15 cellular contexts compared by ENCODE assay signal in the genomic region with DNA sequence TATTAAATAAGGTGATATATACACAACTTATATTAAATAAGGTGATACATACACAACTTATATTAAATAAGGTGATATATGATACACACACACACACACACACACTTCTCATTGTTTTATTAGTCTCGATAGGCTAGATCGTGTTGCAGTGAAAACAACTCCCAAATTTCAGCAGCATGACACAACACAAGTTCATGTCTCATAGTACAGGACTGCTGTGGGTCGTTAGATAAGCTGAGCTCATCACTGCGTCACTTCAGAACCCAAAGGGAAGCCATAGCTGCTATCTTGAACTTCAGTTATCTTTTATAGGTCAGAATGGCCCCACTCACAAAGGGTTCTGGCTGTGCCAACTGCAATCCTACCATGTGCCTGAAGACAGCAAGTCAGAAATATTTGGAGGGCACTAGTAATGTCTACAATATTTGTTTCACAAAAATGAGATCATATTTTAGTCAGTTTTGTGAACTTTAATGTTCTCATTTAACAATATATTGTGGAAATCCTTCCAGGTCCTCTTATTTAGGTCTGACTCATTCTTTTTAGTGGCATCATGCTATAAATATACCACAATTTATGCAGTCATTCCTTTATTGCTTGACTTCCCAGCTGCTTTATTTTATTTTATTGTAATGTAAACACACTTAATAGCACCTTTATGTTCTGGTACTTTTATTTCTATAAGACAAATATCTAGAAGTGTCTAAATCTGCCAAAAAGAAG.
DNase-seq lines count a peak whose midpoint lies in the region; ATAC-seq and TF ChIP-seq lines count a peak whose summit lies in the region.
"Had no signal": no experiment of that assay in that cellular context is flagged by ENCODE, and none has a peak within 500 bp of the region (broad histone marks: within the 10 kb centered on the region; RNA-seq: fewer than 3 reads in every experiment).

No MANE protein-coding gene starts in this region.

- TF ChIP-seq POLR2A in erythroblast (IDR thresholded peaks at IDR 0.05; ENCODE audit: low read length), result peak; percentile 37

- ATAC-seq in HG02759 (IDR thresholded peaks at IDR 0.05; ENCODE audit: unreplicated experiment), result no peak
- ATAC-seq: naive thymus-derived CD4-positive, alpha-beta T cell; psoas muscle had no signal

- peak; percentile 49 for DNase-seq in NCI-H748 (lab: John Stamatoyannopoulos, UW; ENCODE audit: unreplicated experiment)
- DNase-seq in NCI-H748 treated with DMSO at 0.1 percent for 48 hours (lab: John Stamatoyannopoulos, UW), result no peak
- DNase-seq in OCI-M1 (lab: John Stamatoyannopoulos, UW), result peak; percentile 92
- peak; percentile 95 to 98 for DNase-seq in erythroblast (lab: John Stamatoyannopoulos, UW)
- DNase-seq in skeletal muscle cell (ENCODE audit: low read depth), result peak; percentile 39
- DNase-seq in central memory CD4-positive, alpha-beta T cell, result no peak
- DNase-seq in stimulated activated naive CD4-positive, alpha-beta T cell (lab: John Stamatoyannopoulos, UW), result no peak
- DNase-seq: activated CD8-positive, alpha-beta memory T cell treated with anti-CD3 and anti-CD28 coated beads for 24 hours; anterior cingulate cortex; CD8-positive, alpha-beta memory T cell; esophagus squamous epithelium; MV-4-11; naive thymus-derived CD4-positive, alpha-beta T cell; psoas muscle had no signal

- no peak overlapping the region for H3K4me3 ChIP-seq in skeletal muscle cell (ENCODE audit: low read depth, low read length)
- H3K4me3 ChIP-seq: esophagus squamous epithelium, psoas muscle had no signal

Comparison
In these comparisons a context has a peak if more than half of its experiments do, and no peak if none do; other contexts are left out.
1. DNase-seq: peak in NCI-H748 (single experiment), OCI-M1 (single experiment), erythroblast (2 of 2) and skeletal muscle cell (single experiment); none in NCI-H748 treated with DMSO at 0.1 percent for 48 hours (single experiment), central memory CD4-positive, alpha-beta T cell (single experiment) and stimulated activated naive CD4-positive, alpha-beta T cell (0 of 6).